Comparison of ENCODE assay signal across 9 cellular contexts in the genomic region with DNA sequence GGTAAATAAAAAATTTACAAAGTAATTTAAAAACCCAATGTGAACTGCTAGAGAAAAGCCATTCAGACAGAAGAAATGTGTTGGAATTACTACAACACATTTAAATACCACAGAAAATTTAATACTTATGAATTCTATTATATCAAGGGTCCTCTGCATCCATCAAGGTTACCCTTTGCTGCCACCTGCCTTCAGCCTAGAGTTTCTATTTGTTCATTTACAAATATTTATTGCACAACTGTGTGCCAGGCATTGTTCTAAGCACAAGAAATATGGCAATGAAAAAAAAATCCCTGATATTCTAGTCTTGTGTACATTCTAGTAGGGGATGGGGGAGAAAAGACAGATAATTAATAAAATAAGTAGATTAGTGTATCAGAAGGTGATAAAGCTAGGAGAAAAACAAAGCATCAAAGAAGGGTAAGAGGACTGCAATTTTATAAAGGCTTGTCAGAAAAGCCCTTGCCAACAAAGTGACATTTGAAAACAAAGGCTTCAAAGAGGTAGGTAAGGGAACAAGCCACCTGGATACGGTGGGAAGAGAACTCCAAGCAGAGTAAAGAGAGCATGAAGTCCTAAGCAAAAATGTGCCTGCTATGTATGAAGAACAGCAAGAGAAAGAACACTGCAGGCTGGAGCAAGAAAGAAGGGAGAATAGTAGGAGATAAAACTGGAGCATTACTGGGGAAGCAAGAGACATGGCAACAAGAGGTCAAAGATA. TPM values are rescaled to one million over a fixed set of nuclear protein-coding genes. Genes with fewer than 3 reads are reported as not detected.
DNase-seq lines count a peak whose midpoint lies in the region; ATAC-seq and TF ChIP-seq lines count a peak whose summit lies in the region.
"Had no signal": no experiment of that assay in that cellular context is flagged by ENCODE, and none has a peak within 500 bp of the region (broad histone marks: within the 10 kb centered on the region; RNA-seq: fewer than 3 reads in every experiment).

No MANE protein-coding gene starts in this region.

- no peaks in the 10 kb centered on the region for H3K27me3 ChIP-seq in gastroesophageal sphincter
- no peaks in the 10 kb centered on the region for H3K27me3 ChIP-seq in osteoblast (ENCODE audit: insufficient read depth, low read length)
- H3K27me3 ChIP-seq: ovary had no signal

- no peak for TF ChIP-seq POLR2A in gastroesophageal sphincter (IDR thresholded peaks at IDR 0.05)

- H3K27ac Mint-ChIP-seq in T-helper 1 cell treated with Interleukin-12 subunit alpha and Interleukin-12 subunit beta and Interleukin-4 antibody, amounts not matched to agents 30 μg/mL and 1 μg/mL, for 36 hours = peak overlapping the region; percentile 9

- no peaks in the 10 kb centered on the region for H3K9me3 Mint-ChIP-seq in T-helper 1 cell treated with Interleukin-12 subunit alpha and Interleukin-12 subunit beta and Interleukin-4 antibody, amounts not matched to agents 30 μg/mL and 1 μg/mL, for 36 hours

- no peak for TF ChIP-seq EP300 in gastroesophageal sphincter (IDR thresholded peaks at IDR 0.05)

- no peak overlapping the region for H2AFZ ChIP-seq in osteoblast (ENCODE audit: low read length)

- H4K20me1 ChIP-seq in osteoblast (ENCODE audit: insufficient read depth, low read length) = peaks cover 5% of the 10 kb centered on the region

- H3K36me3 ChIP-seq in gastroesophageal sphincter = peaks cover 14 to 100% of the 10 kb centered on the region in 2 donors
- H3K36me3 ChIP-seq in osteoblast (ENCODE audit: insufficient read depth, low read length) = peaks cover 75% of the 10 kb centered on the region
- H3K36me3 ChIP-seq: ovary had no signal

- peaks cover 6% of the 10 kb centered on the region for H3K4me1 Mint-ChIP-seq in T-helper 1 cell treated with Interleukin-12 subunit alpha and Interleukin-12 subunit beta and Interleukin-4 antibody, amounts not matched to agents 30 μg/mL and 1 μg/mL, for 36 hours (ENCODE audit: low read depth)

- WGBS in gastroesophageal sphincter (ENCODE audit: low coverage in 1 of 2), 2 donors = 64% methylated on average over 1 of the region's 1 CpG; no CpG with 5 or more reads in 1 of the 2 donors

- no peak for TF ChIP-seq CTCF in gastroesophageal sphincter (IDR thresholded peaks at IDR 0.05)
- no peak for TF ChIP-seq CTCF in osteoblast (IDR thresholded peaks at IDR 0.05; ENCODE audit: extremely low read depth, low read depth, low read length)

- H3K27me3 Mint-ChIP-seq in T-helper 1 cell treated with Interleukin-12 subunit alpha and Interleukin-12 subunit beta and Interleukin-4 antibody, amounts not matched to agents 30 μg/mL and 1 μg/mL, for 36 hours (ENCODE audit: low read depth) = no peaks in the 10 kb centered on the region

- ATAC-seq in gastroesophageal sphincter = no peak
- no peak for ATAC-seq in activated CD4-positive, CD25-positive, alpha-beta regulatory T cell treated with anti-CD3 and anti-CD28 coated beads, Interleukin-2, amount 50 U/mL, for 24 hours

- H3K79me2 ChIP-seq in osteoblast (ENCODE audit: insufficient read depth, low read length) = no peaks in the 10 kb centered on the region

- no peaks in the 10 kb centered on the region for H3K9me3 ChIP-seq in gastroesophageal sphincter
- H3K9me3 ChIP-seq in osteoblast (ENCODE audit: low read depth, low read length) = no peaks in the 10 kb centered on the region
- H3K9me3 ChIP-seq: ovary had no signal

- H3K4me3 ChIP-seq in gastroesophageal sphincter = no peak overlapping the region
- H3K4me3 ChIP-seq in osteoblast (ENCODE audit: insufficient read depth, low read length) = no peak overlapping the region
- H3K4me3 ChIP-seq: ovary had no signal

- H3K4me2 ChIP-seq in osteoblast (ENCODE audit: insufficient read depth, low read length) = no peak overlapping the region

- H3K27ac ChIP-seq in gastroesophageal sphincter = no peak overlapping the region
- H3K27ac ChIP-seq in osteoblast (ENCODE audit: low read depth, low read length) = no peak overlapping the region
- H3K27ac ChIP-seq: ovary had no signal

- H3K4me3 Mint-ChIP-seq in T-helper 1 cell treated with Interleukin-12 subunit alpha and Interleukin-12 subunit beta and Interleukin-4 antibody, amounts not matched to agents 30 μg/mL and 1 μg/mL, for 36 hours = no peak overlapping the region

- no peak for DNase-seq in T-helper 1 cell
- peak; percentile 39 for DNase-seq in NCI-H2171 (lab: John Stamatoyannopoulos, UW)
- peak; percentile 6 to 13 for DNase-seq in dermis microvascular lymphatic vessel endothelial cell (ENCODE audit: low read depth in 2 of 2)
- DNase-seq in renal cortical epithelial cell (ENCODE audit: low read depth) = peak; percentile 51
- no peak for DNase-seq in osteoblast (ENCODE audit: insufficient read length, low spot score, missing footprints)
- DNase-seq: ovary had no signal

- H3K36me3 Mint-ChIP-seq in T-helper 1 cell treated with Interleukin-12 subunit alpha and Interleukin-12 subunit beta and Interleukin-4 antibody, amounts not matched to agents 30 μg/mL and 1 μg/mL, for 36 hours (ENCODE audit: low read depth) = peaks cover 46% of the 10 kb centered on the region

- H3K4me1 ChIP-seq in gastroesophageal sphincter (no peaks in the 10 kb centered on the region), osteoblast (ENCODE audit: insufficient read depth, low read length) (no peaks in the 10 kb centered on the region)

RNA-seq across cellular contexts. Expression of gene SLC6A13, which starts 59.1 kb away (rescaled TPM):
- total RNA-seq in dermis microvascular lymphatic vessel endothelial cell (0.13 TPM in 1 of 2 replicates, not detected in the other), renal cortical epithelial cell (1.0 and 2.9 TPM in 2 replicates), gastroesophageal sphincter (not detected), osteoblast (not detected in 2 replicates)

Comparison
In these comparisons a context has a peak if more than half of its experiments do, and no peak if none do; other contexts are left out.
1. DNase-seq: peak in NCI-H2171 (single experiment), dermis microvascular lymphatic vessel endothelial cell (2 of 2) and renal cortical epithelial cell (single experiment); none in T-helper 1 cell (0 of 5) and osteoblast (single experiment).